In the genomic region with DNA sequence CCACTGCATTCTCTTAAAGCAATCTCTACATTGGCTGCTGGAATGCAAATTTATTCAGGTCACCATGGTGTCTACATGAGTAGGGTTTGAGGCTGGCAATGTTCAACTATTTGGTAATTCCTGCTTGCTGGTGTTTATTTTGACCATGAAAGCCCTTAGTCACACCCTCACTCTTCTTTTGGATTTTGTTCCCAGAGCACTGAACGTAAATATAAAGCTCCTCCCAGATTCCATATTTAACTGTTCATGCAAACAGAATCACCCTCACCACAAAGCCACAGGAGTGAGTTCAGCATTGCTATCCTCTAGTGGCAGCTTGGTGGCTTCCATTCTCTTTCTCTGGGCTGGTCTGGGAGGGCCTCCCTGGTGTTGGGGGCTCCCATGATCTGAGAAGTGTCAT, we compare ENCODE assay signal across 13 cellular contexts.
DNase-seq lines count a peak whose midpoint lies in the region; ATAC-seq and TF ChIP-seq lines count a peak whose summit lies in the region.
"Had no signal": no experiment of that assay in that cellular context is flagged by ENCODE, and none has a peak within 500 bp of the region (broad histone marks: within the 10 kb centered on the region; RNA-seq: fewer than 3 reads in every experiment).

No MANE protein-coding gene starts in this region.

- H3K4me1 Mint-ChIP-seq in T-helper 2 cell treated with Interferon-gamma antibody and Interleukin-4, amounts not matched to agents 5 μg/mL and 100 μg/mL, for 36 hours (ENCODE audit: low read depth), result no peaks in the 10 kb centered on the region

- H3K4me3 ChIP-seq in SJSA1, result no peak overlapping the region
- peak overlapping the region; percentile 49 for H3K4me3 ChIP-seq in fibroblast of pulmonary artery (replicated peaks; ENCODE audit: low read depth, low read length)
- H3K4me3 ChIP-seq: thyroid gland had no signal

- H3K4me3 Mint-ChIP-seq in T-helper 2 cell treated with Interferon-gamma antibody and Interleukin-4, amounts not matched to agents 5 μg/mL and 100 μg/mL, for 36 hours, result no peak overlapping the region
- H3K4me3 Mint-ChIP-seq: mesothelial cell of epicardium had no signal

- H3K36me3 ChIP-seq in SJSA1, result no peaks in the 10 kb centered on the region
- H3K36me3 ChIP-seq: thyroid gland had no signal

- no peaks in the 10 kb centered on the region for H3K36me3 Mint-ChIP-seq in T-helper 2 cell treated with Interferon-gamma antibody and Interleukin-4, amounts not matched to agents 5 μg/mL and 100 μg/mL, for 36 hours (ENCODE audit: low read depth)

- H3K27me3 ChIP-seq in SJSA1 (replicated peaks), result no peaks in the 10 kb centered on the region
- H3K27me3 ChIP-seq: thyroid gland had no signal

- H3K4me1 ChIP-seq in SJSA1 (replicated peaks), result peaks cover 17% of the 10 kb centered on the region

- H3K27ac Mint-ChIP-seq in T-helper 2 cell treated with Interferon-gamma antibody and Interleukin-4, amounts not matched to agents 5 μg/mL and 100 μg/mL, for 36 hours, result no peak overlapping the region
- H3K27ac Mint-ChIP-seq: mesothelial cell of epicardium had no signal

- no peak overlapping the region; the same call in 1 of the 2 replicates for H3K27ac ChIP-seq in SJSA1

- peaks cover 3% of the 10 kb centered on the region for H3K27me3 Mint-ChIP-seq in T-helper 2 cell treated with Interferon-gamma antibody and Interleukin-4, amounts not matched to agents 5 μg/mL and 100 μg/mL, for 36 hours (ENCODE audit: low read depth)

- DNase-seq in SIG-M5 treated with dmso at 0.1 percent for 504 hours (lab: John Stamatoyannopoulos, UW; ENCODE audit: unreplicated experiment) (peak; percentile 8), SIG-M5 (lab: John Stamatoyannopoulos, UW) (no peak), SJSA1 (ENCODE audit: low read depth in 1 of 2, low spot score in 2 of 2) (peak; percentile 47 to 53), fibroblast of pulmonary artery (ENCODE audit: low read depth) (peak; percentile 80), stromal cell of bone marrow (ENCODE audit: low read depth) (peak; percentile 92), NCI-H1105 treated with DMSO at 0.1 percent for 48 hours (lab: John Stamatoyannopoulos, UW) (no peak)
- no peak for DNase-seq in T-helper 2 cell treated with Interferon-gamma antibody and Interleukin-4, amounts not matched to agents 5 μg/mL and 100 μg/mL, for 36 hours (ENCODE audit: low spot score)
- DNase-seq: activated CD4-positive, alpha-beta T cell treated with anti-CD3 and anti-CD28 coated beads, Interleukin-2, amount 50 U/mL, for 4 hours; AML-193; hippocampal formation had no signal

- H3K9me3 Mint-ChIP-seq in T-helper 2 cell treated with Interferon-gamma antibody and Interleukin-4, amounts not matched to agents 5 μg/mL and 100 μg/mL, for 36 hours, result no peaks in the 10 kb centered on the region
- H3K9me3 Mint-ChIP-seq: mesothelial cell of epicardium had no signal

- TF ChIP-seq CTCF in fibroblast of pulmonary artery (IDR thresholded peaks at IDR 0.05; ENCODE audit: low read length, missing control alignments), result peak; percentile 17

- ATAC-seq in HG02571 (IDR thresholded peaks at IDR 0.05; ENCODE audit: unreplicated experiment), result no peak

- H3K9me3 ChIP-seq in SJSA1 (replicated peaks), result no peaks in the 10 kb centered on the region
- H3K9me3 ChIP-seq: thyroid gland had no signal

Comparison
In these comparisons a context has a peak if more than half of its experiments do, and no peak if none do; other contexts are left out.
1. DNase-seq: peak in SIG-M5 treated with dmso at 0.1 percent for 504 hours (single experiment), SJSA1 (2 of 2), fibroblast of pulmonary artery (single experiment) and stromal cell of bone marrow (single experiment); none in SIG-M5 (single experiment), NCI-H1105 treated with DMSO at 0.1 percent for 48 hours (single experiment) and T-helper 2 cell treated with Interferon-gamma antibody and Interleukin-4, amounts not matched to agents 5 μg/mL and 100 μg/mL, for 36 hours (single experiment).